10 cellular contexts compared by ENCODE assay signal in genomic region chr5:691817-692529, GRCh38. TPM values are rescaled to one million over a fixed set of nuclear protein-coding genes. Genes with fewer than 3 reads are reported as not detected.
DNase-seq lines count a peak whose midpoint lies in the region; ATAC-seq and TF ChIP-seq lines count a peak whose summit lies in the region.
"Had no signal": no experiment of that assay in that cellular context is flagged by ENCODE, and none has a peak within 500 bp of the region (broad histone marks: within the 10 kb centered on the region; RNA-seq: fewer than 3 reads in every experiment).

No MANE protein-coding gene starts in this region.

- no peaks in the 10 kb centered on the region for H3K9me2 ChIP-seq in MM.1S (replicated peaks; ENCODE audit: insufficient read depth, low read length)

- H3K4me1 Mint-ChIP-seq in CD8-positive, alpha-beta memory T cell: no peaks in the 10 kb centered on the region

- H3K9ac ChIP-seq in MM.1S (ENCODE audit: low read length): peak overlapping the region; percentile 29; the same call in 1 of the 2 replicates
- H3K9ac ChIP-seq: GM23248 had no signal

- H3K9me3 Mint-ChIP-seq in CD8-positive, alpha-beta memory T cell: peaks cover 0 to under 1% (median 0%) of the 10 kb centered on the region in 5 donors

- H3K27ac ChIP-seq in CD8-positive, alpha-beta memory T cell (ENCODE audit: low read depth, low read length): no peak overlapping the region
- H3K27ac ChIP-seq in MM.1S (ENCODE audit: low read length) (no peak overlapping the region), esophagus (ENCODE audit: low read depth in 2 of 2, low read length in 1 of 2) (no peak overlapping the region), psoas muscle (no peak overlapping the region)
- H3K27ac ChIP-seq: GM23248 had no signal

- H3K27me3 ChIP-seq in CD8-positive, alpha-beta memory T cell (ENCODE audit: insufficient read depth, low read length, poor library complexity, severe bottlenecking): no peaks in the 10 kb centered on the region
- H3K27me3 ChIP-seq in MM.1S (replicated peaks; ENCODE audit: insufficient read depth, low read length): no peaks in the 10 kb centered on the region
- H3K27me3 ChIP-seq in esophagus (ENCODE audit: control insufficient read depth in 1 of 2, insufficient read depth in 2 of 2, low read length in 2 of 2): no peaks in the 10 kb centered on the region
- H3K27me3 ChIP-seq in psoas muscle (ENCODE audit: insufficient read depth in 3 of 3, low read length in 2 of 3): no peaks in the 10 kb centered on the region

- H3K79me2 ChIP-seq in MM.1S (ENCODE audit: low read length): no peaks in the 10 kb centered on the region

- intact Hi-C loops in psoas muscle (cut with DNase I): no loop called here

- no peaks in the 10 kb centered on the region for H3F3A ChIP-seq in MM.1S (ENCODE audit: insufficient read depth, low read length)

- peak overlapping the region in 5 of 7 donors; percentile 53 to 81 (median 69) for H3K4me3 Mint-ChIP-seq in CD8-positive, alpha-beta memory T cell

- DNase-seq in CD8-positive, alpha-beta memory T cell: no peak
- DNase-seq in MM.1S (no peak), psoas muscle (peak in 1 of 2 donors; percentile 26), NCI-H524 (lab: John Stamatoyannopoulos, UW) (no peak), KG1 (lab: John Stamatoyannopoulos, UW) (no peak), dedifferentiated amniotic fluid mesenchymal stem cell (ENCODE audit: extremely low spot score) (no peak)
- DNase-seq: GM23248 had no signal

- POLR2A ChIA-PET in CD8-positive, alpha-beta memory T cell (lab: Charles Lee): no interaction called here

- H4K20me1 ChIP-seq in MM.1S (ENCODE audit: insufficient read depth, low read length): no peaks in the 10 kb centered on the region

- H3K27me3 Mint-ChIP-seq in CD8-positive, alpha-beta memory T cell: no peaks in the 10 kb centered on the region

- H2AFZ ChIP-seq in MM.1S (ENCODE audit: low read length): no peak overlapping the region
- H2AFZ ChIP-seq: GM23248 had no signal

- peaks cover 0 to 4% (median 0%) of the 10 kb centered on the region in 3 donors for H3K36me3 Mint-ChIP-seq in CD8-positive, alpha-beta memory T cell

- CTCF ChIA-PET in CD8-positive, alpha-beta memory T cell (lab: Charles Lee): no interaction called here

- peak overlapping the region in 2 of 8 donors; percentile 35 to 79 for H3K27ac Mint-ChIP-seq in CD8-positive, alpha-beta memory T cell

- no peak overlapping the region for H3K4me3 ChIP-seq in CD8-positive, alpha-beta memory T cell (ENCODE audit: low read length)
- H3K4me3 ChIP-seq in MM.1S (ENCODE audit: low read length) (peak overlapping the region; percentile 64), esophagus (ENCODE audit: low read depth in 1 of 2, low read length in 2 of 2) (peak overlapping the region; percentile 47 to 62), psoas muscle (peak overlapping the region; percentile 71)
- H3K4me3 ChIP-seq: mucosa of descending colon had no signal

- ATAC-seq in psoas muscle (no peak), GM21447 (IDR thresholded peaks at IDR 0.05; ENCODE audit: unreplicated experiment) (no peak)

- no peaks in the 10 kb centered on the region for H3K9me3 ChIP-seq in CD8-positive, alpha-beta memory T cell (ENCODE audit: low read length)
- H3K9me3 ChIP-seq in MM.1S (replicated peaks; ENCODE audit: insufficient read depth, low read length) (no peaks in the 10 kb centered on the region), esophagus (ENCODE audit: control insufficient read depth in 2 of 2, insufficient read depth in 1 of 2, low read depth in 1 of 2, low read length in 1 of 2) (no peaks in the 10 kb centered on the region), psoas muscle (no peaks in the 10 kb centered on the region)
- H3K9me3 ChIP-seq: mucosa of descending colon had no signal

- TF ChIP-seq CTCF in MM.1S (IDR thresholded peaks at IDR 0.05; ENCODE audit: low read length): no peak
- no peak for TF ChIP-seq CTCF in psoas muscle (IDR thresholded peaks at IDR 0.05)

- peaks cover 7% of the 10 kb centered on the region for H3K4me1 ChIP-seq in CD8-positive, alpha-beta memory T cell (ENCODE audit: insufficient read depth, low read length)
- no peaks in the 10 kb centered on the region for H3K4me1 ChIP-seq in MM.1S (ENCODE audit: low read length)
- H3K4me1 ChIP-seq in esophagus (ENCODE audit: control insufficient read depth in 2 of 2, insufficient read depth in 2 of 2, low read length in 1 of 2): no peaks in the 10 kb centered on the region
- no peaks in the 10 kb centered on the region for H3K4me1 ChIP-seq in psoas muscle

- WGBS in esophagus, 2 donors: 13 to 14% methylated on average over 2 of the region's 2 CpGs
- 31 to 36% (median 36%) methylated on average over 2 of the region's 2 CpGs for WGBS in psoas muscle, 3 donors

- H3K36me3 ChIP-seq in CD8-positive, alpha-beta memory T cell (ENCODE audit: insufficient read depth, low read length): no peaks in the 10 kb centered on the region
- H3K36me3 ChIP-seq in MM.1S (replicated peaks; ENCODE audit: insufficient read depth, low read length): no peaks in the 10 kb centered on the region
- H3K36me3 ChIP-seq in esophagus (ENCODE audit: control insufficient read depth in 2 of 2, insufficient read depth in 2 of 2, low read length in 1 of 2): no peaks in the 10 kb centered on the region
- no peaks in the 10 kb centered on the region for H3K36me3 ChIP-seq in psoas muscle (ENCODE audit: insufficient read depth in 1 of 2, low read depth in 1 of 2)

- H3K4me2 ChIP-seq in MM.1S (ENCODE audit: low read depth, low read length): peak overlapping the region; percentile 84; the same call in 1 of the 2 replicates

RNA-seq across cellular contexts. Expression of gene TPPP, which starts 1.2 kb away (rescaled TPM):
- total RNA-seq in CD8-positive, alpha-beta memory T cell: under 1 TPM; 0.37 to 0.38 TPM
- polyA plus RNA-seq in CD8-positive, alpha-beta memory T cell: 0.79 TPM
- polyA plus RNA-seq in esophagus (1 to 10 TPM; 1.7 to 2.7 TPM), psoas muscle (1 to 10 TPM; 1.8 to 3.3 (median 2.0) TPM)
- total RNA-seq in psoas muscle: 10 to 100 TPM in 1 of 4 donors, 1 to 10 TPM in 3; 3.1 to 11.0 (median 5.3) TPM
- total RNA-seq: GM23248 had no signal
- polyA plus RNA-seq: GM23248 had no signal
